1 cellular context compared by ENCODE assay signal in the genomic region with DNA sequence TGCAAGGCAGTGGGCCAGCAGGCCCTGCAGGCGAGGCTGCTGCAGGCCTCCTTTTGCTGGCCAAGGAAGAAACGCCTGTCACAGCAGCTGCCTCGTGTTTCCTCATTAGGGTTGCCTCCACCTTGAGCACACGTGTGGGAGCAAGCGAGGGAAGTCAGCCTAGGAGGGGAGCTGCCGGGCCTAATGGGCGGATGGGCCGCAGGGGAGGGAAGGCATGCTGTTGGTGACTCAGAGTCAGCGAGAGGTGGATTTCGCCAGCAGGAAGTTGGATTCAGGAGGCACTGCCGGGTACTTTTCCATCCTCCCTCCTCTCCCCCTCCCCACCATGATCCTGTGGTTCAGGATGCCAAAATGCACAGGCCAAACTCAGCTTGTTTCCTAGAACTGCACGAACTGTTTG.
TF ChIP-seq lines count a peak whose summit lies in the region.

No MANE protein-coding gene starts in this region.

TF ChIP-seq in GM23338, 12 proteins besides CTCF, POLR2A, EP300 and RAD21 (continued from another document):
- TF ChIP-seq, protein P1, sequence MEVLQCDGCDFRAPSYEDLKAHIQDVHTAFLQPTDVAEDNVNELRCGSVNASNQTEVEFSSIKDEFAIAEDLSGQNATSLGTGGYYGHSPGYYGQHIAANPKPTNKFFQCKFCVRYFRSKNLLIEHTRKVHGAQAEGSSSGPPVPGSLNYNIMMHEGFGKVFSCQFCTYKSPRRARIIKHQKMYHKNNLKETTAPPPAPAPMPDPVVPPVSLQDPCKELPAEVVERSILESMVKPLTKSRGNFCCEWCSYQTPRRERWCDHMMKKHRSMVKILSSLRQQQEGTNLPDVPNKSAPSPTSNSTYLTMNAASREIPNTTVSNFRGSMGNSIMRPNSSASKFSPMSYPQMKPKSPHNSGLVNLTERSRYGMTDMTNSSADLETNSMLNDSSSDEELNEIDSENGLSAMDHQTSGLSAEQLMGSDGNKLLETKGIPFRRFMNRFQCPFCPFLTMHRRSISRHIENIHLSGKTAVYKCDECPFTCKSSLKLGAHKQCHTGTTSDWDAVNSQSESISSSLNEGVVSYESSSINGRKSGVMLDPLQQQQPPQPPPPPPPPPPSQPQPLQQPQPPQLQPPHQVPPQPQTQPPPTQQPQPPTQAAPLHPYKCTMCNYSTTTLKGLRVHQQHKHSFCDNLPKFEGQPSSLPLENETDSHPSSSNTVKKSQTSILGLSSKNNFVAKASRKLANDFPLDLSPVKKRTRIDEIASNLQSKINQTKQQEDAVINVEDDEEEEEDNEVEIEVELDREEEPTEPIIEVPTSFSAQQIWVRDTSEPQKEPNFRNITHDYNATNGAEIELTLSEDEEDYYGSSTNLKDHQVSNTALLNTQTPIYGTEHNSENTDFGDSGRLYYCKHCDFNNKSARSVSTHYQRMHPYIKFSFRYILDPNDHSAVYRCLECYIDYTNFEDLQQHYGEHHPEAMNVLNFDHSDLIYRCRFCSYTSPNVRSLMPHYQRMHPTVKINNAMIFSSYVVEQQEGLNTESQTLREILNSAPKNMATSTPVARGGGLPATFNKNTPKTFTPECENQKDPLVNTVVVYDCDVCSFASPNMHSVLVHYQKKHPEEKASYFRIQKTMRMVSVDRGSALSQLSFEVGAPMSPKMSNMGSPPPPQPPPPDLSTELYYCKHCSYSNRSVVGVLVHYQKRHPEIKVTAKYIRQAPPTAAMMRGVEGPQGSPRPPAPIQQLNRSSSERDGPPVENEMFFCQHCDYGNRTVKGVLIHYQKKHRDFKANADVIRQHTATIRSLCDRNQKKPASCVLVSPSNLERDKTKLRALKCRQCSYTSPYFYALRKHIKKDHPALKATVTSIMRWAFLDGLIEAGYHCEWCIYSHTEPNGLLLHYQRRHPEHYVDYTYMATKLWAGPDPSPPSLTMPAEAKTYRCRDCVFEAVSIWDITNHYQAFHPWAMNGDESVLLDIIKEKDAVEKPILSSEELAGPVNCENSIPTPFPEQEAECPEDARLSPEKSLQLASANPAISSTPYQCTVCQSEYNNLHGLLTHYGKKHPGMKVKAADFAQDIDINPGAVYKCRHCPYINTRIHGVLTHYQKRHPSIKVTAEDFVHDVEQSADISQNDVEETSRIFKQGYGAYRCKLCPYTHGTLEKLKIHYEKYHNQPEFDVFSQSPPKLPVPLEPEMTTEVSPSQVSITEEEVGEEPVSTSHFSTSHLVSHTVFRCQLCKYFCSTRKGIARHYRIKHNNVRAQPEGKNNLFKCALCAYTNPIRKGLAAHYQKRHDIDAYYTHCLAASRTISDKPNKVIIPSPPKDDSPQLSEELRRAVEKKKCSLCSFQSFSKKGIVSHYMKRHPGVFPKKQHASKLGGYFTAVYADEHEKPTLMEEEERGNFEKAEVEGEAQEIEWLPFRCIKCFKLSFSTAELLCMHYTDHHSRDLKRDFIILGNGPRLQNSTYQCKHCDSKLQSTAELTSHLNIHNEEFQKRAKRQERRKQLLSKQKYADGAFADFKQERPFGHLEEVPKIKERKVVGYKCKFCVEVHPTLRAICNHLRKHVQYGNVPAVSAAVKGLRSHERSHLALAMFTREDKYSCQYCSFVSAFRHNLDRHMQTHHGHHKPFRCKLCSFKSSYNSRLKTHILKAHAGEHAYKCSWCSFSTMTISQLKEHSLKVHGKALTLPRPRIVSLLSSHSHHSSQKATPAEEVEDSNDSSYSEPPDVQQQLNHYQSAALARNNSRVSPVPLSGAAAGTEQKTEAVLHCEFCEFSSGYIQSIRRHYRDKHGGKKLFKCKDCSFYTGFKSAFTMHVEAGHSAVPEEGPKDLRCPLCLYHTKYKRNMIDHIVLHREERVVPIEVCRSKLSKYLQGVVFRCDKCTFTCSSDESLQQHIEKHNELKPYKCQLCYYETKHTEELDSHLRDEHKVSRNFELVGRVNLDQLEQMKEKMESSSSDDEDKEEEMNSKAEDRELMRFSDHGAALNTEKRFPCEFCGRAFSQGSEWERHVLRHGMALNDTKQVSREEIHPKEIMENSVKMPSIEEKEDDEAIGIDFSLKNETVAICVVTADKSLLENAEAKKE (CRISPR knock-in tag; IDR thresholded peaks at IDR 0.05) = no peak
- TF ChIP-seq, protein P2, sequence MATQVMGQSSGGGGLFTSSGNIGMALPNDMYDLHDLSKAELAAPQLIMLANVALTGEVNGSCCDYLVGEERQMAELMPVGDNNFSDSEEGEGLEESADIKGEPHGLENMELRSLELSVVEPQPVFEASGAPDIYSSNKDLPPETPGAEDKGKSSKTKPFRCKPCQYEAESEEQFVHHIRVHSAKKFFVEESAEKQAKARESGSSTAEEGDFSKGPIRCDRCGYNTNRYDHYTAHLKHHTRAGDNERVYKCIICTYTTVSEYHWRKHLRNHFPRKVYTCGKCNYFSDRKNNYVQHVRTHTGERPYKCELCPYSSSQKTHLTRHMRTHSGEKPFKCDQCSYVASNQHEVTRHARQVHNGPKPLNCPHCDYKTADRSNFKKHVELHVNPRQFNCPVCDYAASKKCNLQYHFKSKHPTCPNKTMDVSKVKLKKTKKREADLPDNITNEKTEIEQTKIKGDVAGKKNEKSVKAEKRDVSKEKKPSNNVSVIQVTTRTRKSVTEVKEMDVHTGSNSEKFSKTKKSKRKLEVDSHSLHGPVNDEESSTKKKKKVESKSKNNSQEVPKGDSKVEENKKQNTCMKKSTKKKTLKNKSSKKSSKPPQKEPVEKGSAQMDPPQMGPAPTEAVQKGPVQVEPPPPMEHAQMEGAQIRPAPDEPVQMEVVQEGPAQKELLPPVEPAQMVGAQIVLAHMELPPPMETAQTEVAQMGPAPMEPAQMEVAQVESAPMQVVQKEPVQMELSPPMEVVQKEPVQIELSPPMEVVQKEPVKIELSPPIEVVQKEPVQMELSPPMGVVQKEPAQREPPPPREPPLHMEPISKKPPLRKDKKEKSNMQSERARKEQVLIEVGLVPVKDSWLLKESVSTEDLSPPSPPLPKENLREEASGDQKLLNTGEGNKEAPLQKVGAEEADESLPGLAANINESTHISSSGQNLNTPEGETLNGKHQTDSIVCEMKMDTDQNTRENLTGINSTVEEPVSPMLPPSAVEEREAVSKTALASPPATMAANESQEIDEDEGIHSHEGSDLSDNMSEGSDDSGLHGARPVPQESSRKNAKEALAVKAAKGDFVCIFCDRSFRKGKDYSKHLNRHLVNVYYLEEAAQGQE (IDR thresholded peaks at IDR 0.05; ENCODE audit: unreplicated experiment) = no peak
- TF ChIP-seq ZNF114 (CRISPR knock-in tag; IDR thresholded peaks at IDR 0.05) = no peak
- no peak for TF ChIP-seq CREB1 (CRISPR knock-in tag; IDR thresholded peaks at IDR 0.05; ENCODE audit: low read depth)
- TF ChIP-seq EZH2phosphoT487 (IDR thresholded peaks at IDR 0.05; ENCODE audit: unreplicated experiment) = no peak
- no peak for TF ChIP-seq ZNF331 (CRISPR knock-in tag; IDR thresholded peaks at IDR 0.05; ENCODE audit: low read depth)
- no peak for TF ChIP-seq JUNB (IDR thresholded peaks at IDR 0.05; ENCODE audit: unreplicated experiment)
TF ChIP-seq in GM23338: peak in this region for 0.
